ENCODE assay signal across 8 cellular contexts in genomic region chr2:135743860-135744259, GRCh38. TPM values are rescaled to one million over a fixed set of nuclear protein-coding genes. Genes with fewer than 3 reads are reported as not detected.
DNase-seq lines count a peak whose midpoint lies in the region; ATAC-seq and TF ChIP-seq lines count a peak whose summit lies in the region.

No MANE protein-coding gene starts in this region.

- H3K4me3 ChIP-seq in ectodermal cell (ENCODE audit: insufficient read depth, low read depth, low read length): peak overlapping the region; percentile 17

- no peak for ATAC-seq in GM21619 (IDR thresholded peaks at IDR 0.05; ENCODE audit: unreplicated experiment)
- ATAC-seq in HG03280 (IDR thresholded peaks at IDR 0.05; ENCODE audit: unreplicated experiment): no peak

- TF ChIP-seq CTCF in osteocyte (IDR thresholded peaks at IDR 0.05): no peak

- no peak overlapping the region for H3K27ac ChIP-seq in ectodermal cell (ENCODE audit: insufficient read depth, low read depth, low read length, poor library complexity, severe bottlenecking)

- no peaks in the 10 kb centered on the region for H3K27me3 Mint-ChIP-seq in osteocyte (ENCODE audit: unreplicated experiment)

- no peaks in the 10 kb centered on the region for H3K9me3 ChIP-seq in ectodermal cell (ENCODE audit: control insufficient read depth, low read length)

- no peaks in the 10 kb centered on the region for H3K4me1 ChIP-seq in ectodermal cell (ENCODE audit: control insufficient read depth, insufficient read depth, low read length)

- H3K27ac Mint-ChIP-seq in osteocyte (ENCODE audit: unreplicated experiment): peak overlapping the region; percentile 80

- H3K9me3 Mint-ChIP-seq in osteocyte (ENCODE audit: unreplicated experiment): no peaks in the 10 kb centered on the region

- no peaks in the 10 kb centered on the region for H3K27me3 ChIP-seq in ectodermal cell (ENCODE audit: control insufficient read depth, insufficient read depth, low read length, poor library complexity, severe bottlenecking)

- H3K36me3 Mint-ChIP-seq in osteocyte (ENCODE audit: unreplicated experiment): peaks cover 18% of the 10 kb centered on the region

- WGBS in ectodermal cell, 2 experiments: 93 to 97% methylated on average over 1 of the region's 1 CpG

- H3K4me1 Mint-ChIP-seq in osteocyte (ENCODE audit: unreplicated experiment): peaks cover 35% of the 10 kb centered on the region

- DNase-seq in ELF-1 (ENCODE audit: low read depth, low spot score) (peak; percentile 12), NCI-H82 (lab: John Stamatoyannopoulos, UW) (peak; percentile 95), osteocyte (ENCODE audit: extremely low spot score, unreplicated experiment) (no peak), NCI-H1436 treated with DMSO at 0.1 percent for 48 hours (lab: John Stamatoyannopoulos, UW) (no peak), NCI-H2029 (lab: John Stamatoyannopoulos, UW) (no peak)

- H3K36me3 ChIP-seq in ectodermal cell (ENCODE audit: control insufficient read depth, insufficient read depth, low read length): no peaks in the 10 kb centered on the region

- peak overlapping the region; percentile 65 for H3K4me3 Mint-ChIP-seq in osteocyte (ENCODE audit: unreplicated experiment)

RNA-seq across cellular contexts. Expression of gene UBXN4, which starts 2.2 kb away (rescaled TPM):
- 90.9 TPM for polyA plus RNA-seq in ectodermal cell (2013, experiment 1 of 4)
- 107 TPM for polyA plus RNA-seq in ectodermal cell (2013, experiment 2 of 4)
- polyA plus RNA-seq in ectodermal cell (2013, experiment 3 of 4): 81.1 TPM
- 93.5 TPM for polyA plus RNA-seq in ectodermal cell (2013, experiment 4 of 4)
- total RNA-seq in osteocyte: 109 and 118 TPM in 2 replicates

Comparison
In these comparisons a context has a peak if more than half of its experiments do, and no peak if none do; other contexts are left out.
1. DNase-seq: peak in ELF-1 (single experiment) and NCI-H82 (single experiment); none in osteocyte (single experiment), NCI-H1436 treated with DMSO at 0.1 percent for 48 hours (single experiment) and NCI-H2029 (single experiment).